In the genomic region with DNA sequence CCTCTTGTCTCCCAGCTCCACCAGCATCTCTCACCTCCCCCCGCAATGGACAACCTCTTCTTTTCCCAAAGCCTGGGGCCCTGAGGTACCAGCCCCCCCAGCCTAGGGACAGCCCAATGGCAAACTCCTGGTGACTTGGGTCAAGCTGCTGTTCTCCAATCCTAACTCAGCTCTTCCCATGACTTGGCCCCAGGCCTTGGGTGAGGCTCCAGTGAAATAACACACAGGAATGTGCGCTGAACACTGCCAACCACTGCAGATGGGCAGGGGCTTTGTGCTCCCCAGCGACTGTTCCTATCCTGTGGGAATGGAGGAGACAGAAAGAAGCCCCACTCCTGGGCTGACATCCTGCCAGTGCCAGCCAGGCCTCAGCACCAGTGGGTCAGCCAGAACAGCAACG, we compare ENCODE assay signal across 8 cellular contexts.
DNase-seq lines count a peak whose midpoint lies in the region; ATAC-seq and TF ChIP-seq lines count a peak whose summit lies in the region.
"Not testable (repeated sequence)": the region's sequence is repeated elsewhere in the genome, so short reads cannot be mapped to it uniquely, and the experiment has no call there.

No MANE protein-coding gene starts in this region.

- H3K36me3 ChIP-seq in esophagus squamous epithelium (peaks cover 0 to 77% (median 3%) of the 10 kb centered on the region in 3 donors), left lung (peaks cover 0 to 33% of the 10 kb centered on the region in 2 donors)
- H3K36me3 ChIP-seq in transverse colon, result not testable (repeated sequence)

- not testable (repeated sequence) for H3K27me3 ChIP-seq in esophagus squamous epithelium, left lung, transverse colon

- in situ Hi-C loops in transverse colon (cut with MboI; ENCODE audit: low pct_ligation_motif_present in 1 of 4, low pct_unique_long_range_greater_than_20kb in 1 of 4, low sequenced_read_pairs in 3 of 4), result not testable (repeated sequence)

- not testable (repeated sequence) for H3K4me3 ChIP-seq in coronary artery, esophagus squamous epithelium, left lung, transverse colon

- not testable (repeated sequence) for H3K9me3 Mint-ChIP-seq in CD14-positive monocyte

- peaks cover 31% of the 10 kb centered on the region for H3K4me1 Mint-ChIP-seq in CD14-positive monocyte

- H3K27ac ChIP-seq in coronary artery (peak overlapping the region in 1 of 2 donors; percentile 28), esophagus squamous epithelium (peak overlapping the region; percentile 65 to 80 (median 75)), left lung (peak overlapping the region; percentile 79 to 85), transverse colon (peak overlapping the region; percentile 66 to 76 (median 70))

- not testable (repeated sequence) for TF ChIP-seq EP300 in transverse colon (IDR thresholded peaks at IDR 0.05; ENCODE audit: low read depth)

- peak; percentile 71 for ATAC-seq in left lung
- peak; percentile 29 for ATAC-seq in omental fat pad (ENCODE audit: low FRiP score)

- H3K27ac Mint-ChIP-seq in CD14-positive monocyte, result peak overlapping the region in 5 of 7 donors; percentile 22 to 76 (median 43)

- not testable (repeated sequence) for TF ChIP-seq CTCF in CD14-positive monocyte (IDR thresholded peaks at IDR 0.05); coronary artery (IDR thresholded peaks at IDR 0.05); esophagus squamous epithelium (IDR thresholded peaks at IDR 0.05); left lung (IDR thresholded peaks at IDR 0.05); omental fat pad (IDR thresholded peaks at IDR 0.05); transverse colon (IDR thresholded peaks at IDR 0.05)

- H3K9me3 ChIP-seq in esophagus squamous epithelium, left lung, transverse colon: not testable (repeated sequence)

- intact Hi-C loops in CD14-positive monocyte (cut with micrococcal nuclease); esophagus squamous epithelium (cut with DNase I); left lung (cut with DNase I); transverse colon (cut with DNase I; ENCODE audit: low total_unique reads): not testable (repeated sequence)

- DNase-seq in CD14-positive monocyte (ENCODE audit: low spot score); esophagus squamous epithelium (lab: John Stamatoyannopoulos, UW); omental fat pad (ENCODE audit: low spot score); transverse colon: not testable (repeated sequence)
- DNase-seq in LHCN-M2 (ENCODE audit: low read depth) (peak; percentile 25), amniotic epithelial cell (ENCODE audit: low read depth) (peak; percentile 58), coronary artery (ENCODE audit: low spot score) (peak; percentile 24), left lung (peak in 1 of 2 donors; percentile 56)

- H3K27me3 Mint-ChIP-seq in CD14-positive monocyte (ENCODE audit: low read depth in 3 of 3), result not testable (repeated sequence)

- TF ChIP-seq POLR2A in esophagus squamous epithelium (IDR thresholded peaks at IDR 0.05); transverse colon (IDR thresholded peaks at IDR 0.05): not testable (repeated sequence)

- H3K36me3 Mint-ChIP-seq in CD14-positive monocyte, result peaks cover 32 to 70% of the 10 kb centered on the region in 2 donors

- peaks cover 7 to 38% (median 7%) of the 10 kb centered on the region in 3 donors for H3K4me1 ChIP-seq in esophagus squamous epithelium
- H3K4me1 ChIP-seq in left lung, result peaks cover 0 to 37% of the 10 kb centered on the region in 2 donors
- peaks cover 4 to 18% (median 10%) of the 10 kb centered on the region in 4 donors for H3K4me1 ChIP-seq in transverse colon

- 62 to 87% methylated on average over 3 to 4 of the region's 4 CpGs for WGBS in esophagus squamous epithelium, 2 donors
- WGBS in transverse colon (ENCODE audit: low coverage in 1 of 2), 2 donors, result 66% methylated on average over 4 of the region's 4 CpGs; no CpG with 5 or more reads in 1 of the 2 donors

- not testable (repeated sequence) for H3K4me3 Mint-ChIP-seq in CD14-positive monocyte
